ENCODE assay signal across 27 cellular contexts in genomic region chr7:140909476-140910161, GRCh38. TPM values are rescaled to one million over a fixed set of nuclear protein-coding genes. Genes with fewer than 3 reads are reported as not detected.
DNase-seq lines count a peak whose midpoint lies in the region; ATAC-seq, FAIRE-seq and TF ChIP-seq lines count a peak whose summit lies in the region.
"Had no signal": no experiment of that assay in that cellular context is flagged by ENCODE, and none has a peak within 500 bp of the region (broad histone marks: within the 10 kb centered on the region; RNA-seq: fewer than 3 reads in every experiment).

No MANE protein-coding gene starts in this region.

- intact Hi-C loops in OCI-LY7 (cut with micrococcal nuclease; ENCODE audit: unreplicated experiment) (loop anchor here (10.0 kb wide), 1 partner anchor 1815 kb away; no protein-coding TSS in a partner anchor), GM12878 (cut with micrococcal nuclease; ENCODE audit: unreplicated experiment) (no loop called here)

- no peak for DNase-seq in activated naive CD4-positive, alpha-beta T cell treated with Interleukin-2 at 50 U/mL for 16 hours
- DNase-seq in OCI-LY7 (ENCODE audit: low spot score) (no peak), GM12878 (ENCODE audit: low read depth, low spot score) (no peak)
- DNase-seq in activated CD4-positive, alpha-beta T cell treated with anti-CD3 and anti-CD28 coated beads for 4 hours: no peak
- DNase-seq: AML-193; CD4-positive, alpha-beta memory T cell; CD4-positive, CD25-positive, alpha-beta regulatory T cell; CD8-positive, alpha-beta memory T cell; COR-L47; DMS 273 treated with DMSO at 0.1 percent for 48 hours; DMS153; DMS53; DMS79; DND-41; GF-D8 had no signal

- ATAC-seq in GM12878 (no peak), GM19351 (IDR thresholded peaks at IDR 0.05; ENCODE audit: unreplicated experiment) (no peak), HG02642 (IDR thresholded peaks at IDR 0.05; ENCODE audit: poor library complexity, unreplicated experiment) (no peak)
- ATAC-seq: A549 had no signal

- no peak overlapping the region for H2AFZ ChIP-seq in OCI-LY7 (ENCODE audit: low read length)
- no peak overlapping the region for H2AFZ ChIP-seq in GM12878 (ENCODE audit: control insufficient read depth, low read depth, low read length)

- no peak overlapping the region for H3K4me2 ChIP-seq in OCI-LY7 (ENCODE audit: low read length)
- H3K4me2 ChIP-seq in GM12878 (ENCODE audit: control insufficient read depth, insufficient read depth): no peak overlapping the region
- H3K4me2 ChIP-seq: A549; BLaER1 treated with 17β-estradiol and CSF1 and Interleukin-3, amounts not matched to agents 10 nM and 100 nM had no signal

- peak overlapping the region; percentile 52 for H3K27ac Mint-ChIP-seq in activated naive CD4-positive, alpha-beta T cell treated with anti-CD3 and anti-CD28 coated beads, Interleukin-2, amount 50 U/mL, for 24 hours
- H3K27ac Mint-ChIP-seq: B cell; CD4-positive, CD25-positive, alpha-beta regulatory T cell; CD8-positive, alpha-beta memory T cell had no signal

- TF ChIP-seq EP300 in GM12878 (IDR thresholded peaks at IDR 0.05; ENCODE audit: borderline replicate concordance in 1 of 2, control insufficient read depth in 1 of 2, low read depth in 2 of 2, low read length in 2 of 2): no peak

- SMC1A ChIA-PET in GM12878 (lab: Charles Lee; ENCODE audit: uncharacterized antibody, unreplicated experiment): no interaction called here

- TF ChIP-seq RAD21 in GM12878 (IDR thresholded peaks at IDR 0.05; ENCODE audit: insufficient read depth, low read depth, low read length): no peak

- H3K27ac ChIP-seq in C4-2B (0 out of 2 replicates have a peak overlapping the region, but pooled peaks have one; percentile 2), OCI-LY7 (ENCODE audit: low read depth, low read length, poor library complexity, severe bottlenecking) (no peak overlapping the region), GM12878 (ENCODE audit: control insufficient read depth, insufficient read depth) (no peak overlapping the region)
- H3K27ac ChIP-seq: 22Rv1; A549; BLaER1 treated with 17β-estradiol and CSF1 and Interleukin-3, amounts not matched to agents 10 nM and 100 nM had no signal

- 95% methylated on average over 5 of the region's 5 CpGs for WGBS in GM12878 (ENCODE audit: insufficient coverage, insufficient replicate concordance, low lambda C conversion rate, missing lambda C conversion rate)

- H3K36me3 ChIP-seq in OCI-LY7 (ENCODE audit: insufficient read depth, low read length) (peaks cover 6% of the 10 kb centered on the region; the same call in 1 of the 2 replicates), GM12878 (ENCODE audit: control insufficient read depth in 2 of 2, insufficient read depth in 2 of 2, low read length in 1 of 2) (peaks cover 0 to 2% of the 10 kb centered on the region in 2 experiments; a peak in 1 of 4 replicates)

- in situ Hi-C loops in GM12878 (cut with MboI): loop anchor here (25.0 kb wide), 1 partner anchor 1547 kb away; the partner anchor contains the start of gene LUC7L2

- peaks cover 7% of the 10 kb centered on the region for H3K9me3 Mint-ChIP-seq in activated naive CD4-positive, alpha-beta T cell treated with anti-CD3 and anti-CD28 coated beads, Interleukin-2, amount 50 U/mL, for 24 hours
- H3K9me3 Mint-ChIP-seq: CD4-positive, alpha-beta memory T cell; CD4-positive, CD25-positive, alpha-beta regulatory T cell; CD8-positive, alpha-beta memory T cell had no signal

- H4K20me1 ChIP-seq in OCI-LY7 (ENCODE audit: insufficient read depth, low read length) (0 out of 2 replicates have a peak, but pooled peaks cover 6% of the 10 kb centered on the region), GM12878 (ENCODE audit: control insufficient read depth, insufficient read depth) (0 out of 2 replicates have a peak, but pooled peaks cover 2% of the 10 kb centered on the region)

- RAD21 ChIA-PET in GM12878 (lab: Charles Lee; ENCODE audit: unreplicated experiment): no interaction called here

- no peak for FAIRE-seq in GM12878 (lab: Jason Lieb, UNC)
- FAIRE-seq: A549, G401.6, GM12892, GM18507 had no signal

- H3K4me3 Mint-ChIP-seq in activated naive CD4-positive, alpha-beta T cell treated with anti-CD3 and anti-CD28 coated beads, Interleukin-2, amount 50 U/mL, for 24 hours: no peak overlapping the region
- H3K4me3 Mint-ChIP-seq: B cell; CD14-positive monocyte; CD4-positive, alpha-beta memory T cell; CD4-positive, CD25-positive, alpha-beta regulatory T cell had no signal

- H3K4me3 ChIP-seq in OCI-LY7 (ENCODE audit: low read depth, low read length, poor library complexity, severe bottlenecking) (no peak overlapping the region), GM12878 (no peak overlapping the region)
- H3K4me3 ChIP-seq: A549; BLaER1 treated with 17β-estradiol and CSF1 and Interleukin-3, amounts not matched to agents 10 nM and 100 nM had no signal

- H3K36me3 Mint-ChIP-seq in activated naive CD4-positive, alpha-beta T cell treated with anti-CD3 and anti-CD28 coated beads, Interleukin-2, amount 50 U/mL, for 24 hours: peaks cover 8% of the 10 kb centered on the region

- no peaks in the 10 kb centered on the region for H3K27me3 Mint-ChIP-seq in activated naive CD4-positive, alpha-beta T cell treated with anti-CD3 and anti-CD28 coated beads, Interleukin-2, amount 50 U/mL, for 24 hours
- H3K27me3 Mint-ChIP-seq: B cell; CD4-positive, alpha-beta memory T cell; CD4-positive, CD25-positive, alpha-beta regulatory T cell; CD8-positive, alpha-beta memory T cell had no signal

- no peak for TF ChIP-seq POLR2A in GM12878 (IDR thresholded peaks at IDR 0.05; ENCODE audit: low read depth, low read length)

- H3K9me3 ChIP-seq in OCI-LY7 (ENCODE audit: low read length) (no peaks in the 10 kb centered on the region), GM12878 (replicated peaks; ENCODE audit: control insufficient read depth, insufficient read depth, low read length) (no peaks in the 10 kb centered on the region; the same call in 1 of the 3 replicates)
- H3K9me3 ChIP-seq: A549 had no signal

- CTCF ChIA-PET in OCI-LY7 (lab: Charles Lee; ENCODE audit: unreplicated experiment): no interaction called here
- CTCF ChIA-PET in GM12878 (lab: Yijun Ruan, JAX): no interaction called here

- H3K79me2 ChIP-seq in OCI-LY7 (ENCODE audit: insufficient read depth, low read depth, low read length): peaks cover 77% of the 10 kb centered on the region
- peaks cover 22% of the 10 kb centered on the region for H3K79me2 ChIP-seq in GM12878 (ENCODE audit: control insufficient read depth, insufficient read depth, low read length)

- H3K9ac ChIP-seq in GM12878 (ENCODE audit: control insufficient read depth, insufficient read depth, low read length): no peak overlapping the region
- H3K9ac ChIP-seq: BLaER1 treated with 17β-estradiol and CSF1 and Interleukin-3, amounts not matched to agents 10 nM and 100 nM had no signal

- H3K4me1 ChIP-seq in OCI-LY7 (ENCODE audit: insufficient read depth, low read length, poor library complexity, severe bottlenecking) (no peaks in the 10 kb centered on the region), GM12878 (ENCODE audit: control insufficient read depth, insufficient read depth, low read length) (no peaks in the 10 kb centered on the region)

- H3K4me1 Mint-ChIP-seq in activated naive CD4-positive, alpha-beta T cell treated with anti-CD3 and anti-CD28 coated beads, Interleukin-2, amount 50 U/mL, for 24 hours: peaks cover 67% of the 10 kb centered on the region

- POLR2A ChIA-PET in OCI-LY7 (lab: Charles Lee) (interaction anchor here (0.6 to 0.7 kb wide), 2 partner anchors 19 to 95 kb away, joined by 3 to 4 read pairs; no protein-coding TSS in a partner anchor), GM12878 (lab: Charles Lee) (interaction anchor here (0.7 kb wide), 1 partner anchor 108 kb away, joined by 4 read pairs; no protein-coding TSS in a partner anchor)

- TF ChIP-seq CTCF in C4-2B (conservative IDR thresholded peaks at IDR 0.05): no peak
- no peak for TF ChIP-seq CTCF in OCI-LY7 (conservative IDR thresholded peaks at IDR 0.05; ENCODE audit: low read length)
- TF ChIP-seq CTCF in GM12878 (IDR thresholded peaks at IDR 0.05 in 2 of 3, conservative IDR thresholded peaks at IDR 0.05 in 1 of 3; ENCODE audit: control insufficient read depth in 2 of 3, extremely low read depth in 1 of 3, insufficient read depth in 1 of 3, low read depth in 3 of 3, low read length in 3 of 3): no peak

- no peaks in the 10 kb centered on the region for H3K9me2 ChIP-seq in OCI-LY7 (ENCODE audit: insufficient read depth, low read length)

- no peaks in the 10 kb centered on the region for H3K27me3 ChIP-seq in GM12878 (replicated peaks in 1 of 2; ENCODE audit: control insufficient read depth in 2 of 2, insufficient read depth in 2 of 2, low read length in 1 of 2)
- H3K27me3 ChIP-seq: BLaER1 treated with 17β-estradiol and CSF1 and Interleukin-3, amounts not matched to agents 10 nM and 100 nM had no signal

- TSS peak; percentile 10 for BruUV-seq in OCI-LY7 (replicated peaks; lab: Mats Ljungman, UMichigan)
- BruUV-seq in GM12878 (replicated peaks; lab: Mats Ljungman, UMichigan): TSS peak; percentile 8

TF ChIP-seq in GM12878, 131 proteins besides CTCF, POLR2A, EP300 and RAD21 (continues in another document):
- TF ChIP-seq MEF2B (IDR thresholded peaks at IDR 0.05; ENCODE audit: partially characterized antibody, poor library complexity, severe bottlenecking): no peak
- no peak for TF ChIP-seq FOXK2 (IDR thresholded peaks at IDR 0.05)
- TF ChIP-seq CBX3 (IDR thresholded peaks at IDR 0.05; ENCODE audit: borderline replicate concordance, low read depth): no peak
- no peak for TF ChIP-seq SIX5 (IDR thresholded peaks at IDR 0.05; ENCODE audit: low read depth, low read length, severe bottlenecking)
- no peak for TF ChIP-seq MYC (IDR thresholded peaks at IDR 0.05; ENCODE audit: insufficient read depth, insufficient read length, insufficient replicate concordance, low read length, severe bottlenecking)

RNA-seq across cellular contexts. Expression of gene BRAF, which starts 15.1 kb away (rescaled TPM):
- total RNA-seq in OCI-LY7 (2014; rRNA removed; shearing (Covaris generic)): 14.9 and 17.1 TPM in 2 replicates
- total RNA-seq in OCI-LY7 (2022) (41.6 and 51.8 TPM in 2 replicates), GM12878 (2014; rRNA removed) (10.8 and 11.8 TPM in 2 replicates), GM12878 (2014; rRNA removed; fragmentation: Illumina TruSeq; extraction: Trizol) (20.7 TPM in 2 replicates), GM12878 (2021) (20.2 and 22.1 TPM in 2 replicates)
- total RNA-seq in GM12878 (2013; cell fraction: nucleolus; rRNA removed): 160 and 161 TPM in 2 replicates
- polyA plus RNA-seq in GM12878 (2011; ENCODE audit: low read depth): 5.5 TPM
- polyA plus RNA-seq in GM12878 (2011; rRNA removed) (31.0 and 37.2 TPM in 2 replicates), GM12878 (2014; fragmentation: Illumina TruSeq; extraction: Trizol) (12.6 and 12.8 TPM in 2 replicates), GM12878 (2014; fragmentation: Nextera tagmentation; extraction: Ambion mirVana) (1 to 10 TPM; 2.6 to 4.0 TPM), GM12878 (2014; rRNA removed) (6.8 and 10.2 TPM in 2 replicates), GM12878 (2016; fragmentation: Nextera tagmentation; extraction: Ambion mirVana) (10 to 100 TPM in 1 of 2 experiments, 1 to 10 TPM in 1; 7.9 to 10.4 TPM)
- 13.8 and 17.2 TPM in 2 replicates for polyA plus RNA-seq in GM12878 (2011; cell fraction: cytosol; rRNA removed)
- polyA plus RNA-seq in GM12878 (2011; cell fraction: nucleus; rRNA removed): 22.8 and 25.5 TPM in 2 replicates
- 8.9 and 10.4 TPM in 2 replicates for polyA plus RNA-seq in GM12878 (2012)
- 74.6 and 101 TPM in 2 replicates for polyA minus RNA-seq in GM12878 (2011; rRNA and poly(A)+ RNA removed)
- 21.1 and 27.3 TPM in 2 replicates for polyA minus RNA-seq in GM12878 (2011; cell fraction: cytosol; rRNA and poly(A)+ RNA removed)
- polyA minus RNA-seq in GM12878 (2011; cell fraction: nucleus; rRNA and poly(A)+ RNA removed): 42.2 and 84.2 TPM in 2 replicates
